8 cellular contexts compared by ENCODE assay signal in the genomic region with DNA sequence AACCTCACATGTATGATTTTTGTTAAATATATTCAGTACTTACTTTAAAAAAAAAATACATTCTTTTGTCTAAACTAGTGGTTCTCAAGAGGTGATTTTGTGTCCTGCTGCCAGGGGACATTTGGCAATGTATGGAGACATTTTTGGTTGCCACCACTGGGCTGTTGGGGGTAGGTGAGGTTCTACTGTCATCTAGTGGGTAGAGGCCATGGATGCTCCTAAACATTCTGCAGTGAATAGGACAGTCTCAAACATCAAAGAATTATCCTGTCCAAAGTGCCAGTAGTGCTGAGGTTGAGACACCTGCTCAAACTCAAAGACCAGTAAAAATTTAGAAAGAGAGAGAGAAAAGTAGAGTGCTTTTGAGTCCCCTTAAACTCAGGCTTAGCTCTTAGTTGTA. TPM values are rescaled to one million over a fixed set of nuclear protein-coding genes. Genes with fewer than 3 reads are reported as not detected.
DNase-seq lines count a peak whose midpoint lies in the region; ATAC-seq, FAIRE-seq and TF ChIP-seq lines count a peak whose summit lies in the region.

No MANE protein-coding gene starts in this region.

- H3K36me3 ChIP-seq in KMS-11 (ENCODE audit: insufficient read depth), result no peaks in the 10 kb centered on the region
- no peaks in the 10 kb centered on the region for H3K36me3 ChIP-seq in HepG2 (replicated peaks in 1 of 2; ENCODE audit: control insufficient read depth in 1 of 2, insufficient read depth in 2 of 2, low read length in 2 of 2)
- H3K36me3 ChIP-seq in vagina, result no peaks in the 10 kb centered on the region

- H3K79me2 ChIP-seq in KMS-11 (ENCODE audit: insufficient read depth, low read depth), result no peaks in the 10 kb centered on the region
- no peaks in the 10 kb centered on the region for H3K79me2 ChIP-seq in HepG2 (ENCODE audit: insufficient read depth, low read length)

- H3K27me3 ChIP-seq in KMS-11 (ENCODE audit: insufficient read depth, low read depth) (no peaks in the 10 kb centered on the region), HepG2 (ENCODE audit: control insufficient read depth in 1 of 2, insufficient read depth in 2 of 2, low read length in 2 of 2) (no peaks in the 10 kb centered on the region), vagina (no peaks in the 10 kb centered on the region)

- TF ChIP-seq POLR2A in HepG2 (IDR thresholded peaks at IDR 0.05; ENCODE audit: insufficient read depth in 1 of 2, low read depth in 2 of 2, low read length in 2 of 2) (no peak), vagina (IDR thresholded peaks at IDR 0.05) (no peak)

- CTCF ChIA-PET in HepG2 (lab: Yijun Ruan, JAX; ENCODE audit: low intra/inter-chr PET ratio, low total read pairs), result interaction anchor here (1.5 kb wide), 1 partner anchor 191 kb away, joined by 12 read pairs; no protein-coding TSS in a partner anchor

- peak; percentile 90 for ATAC-seq in HepG2
- no peak for ATAC-seq in HG02759 (IDR thresholded peaks at IDR 0.05; ENCODE audit: unreplicated experiment)
- ATAC-seq in HG03354 (IDR thresholded peaks at IDR 0.05; ENCODE audit: poor library complexity, severe bottlenecking, unreplicated experiment), result no peak
- no peak for ATAC-seq in GM18519 (IDR thresholded peaks at IDR 0.05; ENCODE audit: low FRiP score, unreplicated experiment)

- FAIRE-seq in HepG2 (lab: Jason Lieb, UNC), result peak; percentile 40

- H3K27ac ChIP-seq in KMS-11 (no peak overlapping the region), HepG2 (ENCODE audit: extremely low read length, insufficient read depth, low read length) (no peak overlapping the region), vagina (no peak overlapping the region)

- POLR2A ChIA-PET in HepG2 (lab: Yijun Ruan, JAX), result no interaction called here

- TF ChIP-seq EP300 in HepG2 (IDR thresholded peaks at IDR 0.05; ENCODE audit: low read depth in 2 of 2, low read length in 2 of 2) (no peak), HepG2 (CRISPR knock-in tag; IDR thresholded peaks at IDR 0.05; ENCODE audit: borderline replicate concordance) (no peak)

- intact Hi-C loops in HepG2 (cut with micrococcal nuclease; ENCODE audit: unreplicated experiment) (loop anchor here (1.0 to 2.0 kb wide), 3 partner anchors 190 to 403 kb away; a partner anchor contains a TSS), vagina (cut with DNase I) (loop anchor here (5.0 kb wide), 1 partner anchor 191 kb away; no protein-coding TSS in a partner anchor)

- no peak overlapping the region for H3K4me3 ChIP-seq in KMS-11 (IDR thresholded peaks at IDR 0.05; ENCODE audit: insufficient read depth, low read depth, low read length)
- no peak overlapping the region for H3K4me3 ChIP-seq in astrocyte of the spinal cord (ENCODE audit: low read depth, low read length)
- no peak overlapping the region for H3K4me3 ChIP-seq in HepG2 (replicated peaks in 1 of 3; ENCODE audit: insufficient read depth in 1 of 3, low read depth in 2 of 3, low read length in 3 of 3)
- no peak overlapping the region for H3K4me3 ChIP-seq in vagina

- H2AFZ ChIP-seq in KMS-11 (ENCODE audit: low read depth) (no peak overlapping the region), HepG2 (ENCODE audit: low read length) (no peak overlapping the region)

- in situ Hi-C loops in astrocyte of the spinal cord (cut with HindIII; ENCODE audit: low sequenced_read_pairs), result no loop called here
- in situ Hi-C loops in HepG2 (cut with HindIII; ENCODE audit: extremely low pct_ligation_motif_present, low pct_unique_long_range_greater_than_20kb), result loop anchor here (10.0 kb wide), 1 partner anchor 339 kb away; a partner anchor contains a TSS

- peak; percentile 60 for TF ChIP-seq RAD21 in HepG2 (CRISPR knock-in tag; IDR thresholded peaks at IDR 0.05)

- TF ChIP-seq CTCF in KMS-11 (conservative IDR thresholded peaks at IDR 0.05; ENCODE audit: low read depth, low read length) (peak; percentile 27; the same call in 1 of the 2 replicates), astrocyte of the spinal cord (IDR thresholded peaks at IDR 0.05; ENCODE audit: low read depth, low read length) (peak; percentile 58), HepG2 (CRISPR knock-in tag; IDR thresholded peaks at IDR 0.05) (peak; percentile 71), vagina (IDR thresholded peaks at IDR 0.05) (peak in 1 of 3 experiments; percentile 40)

- H3K9ac ChIP-seq in KMS-11 (no peak overlapping the region), HepG2 (ENCODE audit: insufficient read depth, low read depth, low read length) (no peak overlapping the region)

- H4K20me1 ChIP-seq in KMS-11 (ENCODE audit: insufficient read depth), result no peaks in the 10 kb centered on the region
- no peaks in the 10 kb centered on the region for H4K20me1 ChIP-seq in HepG2 (ENCODE audit: insufficient read depth, low read length)

- BruUV-seq in HepG2 (replicated peaks; lab: Mats Ljungman, UMichigan), result no TSS peak

- H3K4me2 ChIP-seq in KMS-11, result no peak overlapping the region
- H3K4me2 ChIP-seq in HepG2 (ENCODE audit: low read depth, low read length), result no peak overlapping the region

- DNase-seq in EH (ENCODE audit: low read depth), result peak; percentile 29
- peak; percentile 2 for DNase-seq in astrocyte of the spinal cord (ENCODE audit: low read depth, low spot score)
- peak; percentile 27 for DNase-seq in HepG2 (ENCODE audit: low spot score)
- no peak for DNase-seq in vagina (ENCODE audit: extremely low spot score in 2 of 2)

- H3K4me1 ChIP-seq in KMS-11 (ENCODE audit: low read depth, poor library complexity, severe bottlenecking), result no peaks in the 10 kb centered on the region
- peaks cover 10% of the 10 kb centered on the region; the same call in 1 of the 2 replicates for H3K4me1 ChIP-seq in HepG2 (ENCODE audit: insufficient read depth, low read length)
- no peaks in the 10 kb centered on the region for H3K4me1 ChIP-seq in vagina

- H3K9me3 ChIP-seq in HepG2 (ENCODE audit: low read length) (no peaks in the 10 kb centered on the region), vagina (no peaks in the 10 kb centered on the region)

TF ChIP-seq in HepG2, 621 proteins besides CTCF, POLR2A, EP300 and RAD21 (continues in another document):
- TF ChIP-seq CSRNP2 (CRISPR knock-in tag; conservative IDR thresholded peaks at IDR 0.05; ENCODE audit: low read depth), result no peak

RNA-seq across cellular contexts. Expression of gene PGM2, which starts 32.9 kb away (rescaled TPM):
- total RNA-seq in HepG2 (2016; rRNA removed; fragmentation: Illumina TruSeq; extraction: Trizol) (36.9 and 64.5 TPM in 2 replicates), vagina (30.2 TPM)
- total RNA-seq in HepG2 (2016; cell fraction: cytosol; rRNA removed; fragmentation: Illumina TruSeq; extraction: Trizol; ENCODE audit: low read depth), result 3.4 and 4.7 TPM in 2 replicates
- 34.6 and 62.5 TPM in 2 replicates for total RNA-seq in HepG2 (2016; cell fraction: insoluble cytoplasmic fraction; rRNA removed; fragmentation: Illumina TruSeq; extraction: Trizol)
- total RNA-seq in HepG2 (2016; cell fraction: membrane; rRNA removed; fragmentation: Illumina TruSeq; extraction: Trizol), result 9.2 and 9.7 TPM in 2 replicates
- 21.9 and 23.0 TPM in 2 replicates for total RNA-seq in HepG2 (2016; cell fraction: nucleus; rRNA removed; fragmentation: Illumina TruSeq; extraction: Trizol)
- polyA plus RNA-seq in HepG2 (2011; rRNA removed), result 10.8 and 14.6 TPM in 2 replicates
- 6.2 and 7.7 TPM in 2 replicates for polyA plus RNA-seq in HepG2 (2011; cell fraction: cytosol; rRNA removed)
- 12.1 and 12.7 TPM in 2 replicates for polyA plus RNA-seq in HepG2 (2011; cell fraction: nucleus; rRNA removed)
- polyA plus RNA-seq in HepG2 (2012), result 11.7 and 15.7 TPM in 2 replicates
- polyA plus RNA-seq in HepG2 (2016; cell fraction: cytosol; fragmentation: Illumina TruSeq; extraction: Trizol; ENCODE audit: low read depth), result 1.6 and 2.3 TPM in 2 replicates
- polyA plus RNA-seq in HepG2 (2016; cell fraction: insoluble cytoplasmic fraction; fragmentation: Illumina TruSeq; extraction: Trizol; ENCODE audit: low read depth), result 53.5 and 54.3 TPM in 2 replicates
- 4.2 and 6.1 TPM in 2 replicates for polyA plus RNA-seq in HepG2 (2016; cell fraction: membrane; fragmentation: Illumina TruSeq; extraction: Trizol; ENCODE audit: low read depth)
- 26.3 and 26.8 TPM in 2 replicates for polyA plus RNA-seq in HepG2 (2016; cell fraction: nucleus; fragmentation: Illumina TruSeq; extraction: Trizol; ENCODE audit: insufficient read depth, low read depth)
- 6.0 and 10.9 TPM in 2 replicates for polyA minus RNA-seq in HepG2 (2011; rRNA and poly(A)+ RNA removed; ENCODE audit: low replicate concordance)
- 9.8 and 12.3 TPM in 2 replicates for polyA minus RNA-seq in HepG2 (2011; cell fraction: cytosol; rRNA and poly(A)+ RNA removed)
- polyA minus RNA-seq in HepG2 (2011; cell fraction: nucleus; rRNA and poly(A)+ RNA removed), result 15.3 and 15.8 TPM in 2 replicates

Comparison
In these comparisons a context has a peak if more than half of its experiments do, and no peak if none do; other contexts are left out.
1. DNase-seq: peak in EH (single experiment), astrocyte of the spinal cord (single experiment) and HepG2 (single experiment); none in vagina (0 of 2).